Comparison of ENCODE assay signal across 8 cellular contexts in genomic region chr12:47276253-47277070, GRCh38.
DNase-seq lines count a peak whose midpoint lies in the region; TF ChIP-seq lines count a peak whose summit lies in the region.

No MANE protein-coding gene starts in this region.

- no peak for TF ChIP-seq EP300 in suprapubic skin (IDR thresholded peaks at IDR 0.05)

- H3K4me3 ChIP-seq in HEK293 (ENCODE audit: low read depth, low read length) = no peak overlapping the region
- H3K4me3 ChIP-seq in suprapubic skin = no peak overlapping the region

- no peaks in the 10 kb centered on the region for H3K36me3 ChIP-seq in HEK293 (ENCODE audit: control insufficient read depth in 2 of 2, insufficient read depth in 1 of 2, low read length in 2 of 2)
- no peaks in the 10 kb centered on the region for H3K36me3 ChIP-seq in suprapubic skin

- peaks cover 4% of the 10 kb centered on the region for H3K9me3 Mint-ChIP-seq in activated CD4-positive, alpha-beta T cell treated with anti-CD3 and anti-CD28 coated beads, Interleukin-2, amount 10 ng/mL, durations not matched to agents 24 days and 14 days

- CTCF ChIA-PET in HEK293 (lab: Yijun Ruan, JAX) = interaction anchor here (0.6 to 1.8 kb wide), 2 partner anchors 11 to 244 kb away, joined by 5 read pairs; no protein-coding TSS in a partner anchor

- intact Hi-C loops in activated CD4-positive, alpha-beta T cell treated with anti-CD3 and anti-CD28 coated beads, Interleukin-2, amount 10 ng/mL, durations not matched to agents 24 days and 14 days (cut with micrococcal nuclease) = loop anchor here (2.0 kb wide), 2 partner anchors 62 to 120 kb away; no protein-coding TSS in a partner anchor

- no peaks in the 10 kb centered on the region for H3K27me3 Mint-ChIP-seq in activated CD4-positive, alpha-beta T cell treated with anti-CD3 and anti-CD28 coated beads, Interleukin-2, amount 10 ng/mL, durations not matched to agents 24 days and 14 days

- H3K27ac ChIP-seq in HEK293 (ENCODE audit: extremely low read depth, low read depth, low read length) = no peak overlapping the region
- no peak overlapping the region for H3K27ac ChIP-seq in suprapubic skin

- peak overlapping the region; percentile 89 for H3K27ac Mint-ChIP-seq in activated CD4-positive, alpha-beta T cell treated with anti-CD3 and anti-CD28 coated beads, Interleukin-2, amount 10 ng/mL, durations not matched to agents 24 days and 14 days

- no peaks in the 10 kb centered on the region for H3K4me1 ChIP-seq in HEK293 (ENCODE audit: control insufficient read depth, insufficient read depth, low read length)
- H3K4me1 ChIP-seq in suprapubic skin = peaks cover 15% of the 10 kb centered on the region

- H3K27me3 ChIP-seq in suprapubic skin = no peaks in the 10 kb centered on the region

- H3K36me3 Mint-ChIP-seq in activated CD4-positive, alpha-beta T cell treated with anti-CD3 and anti-CD28 coated beads, Interleukin-2, amount 10 ng/mL, durations not matched to agents 24 days and 14 days (ENCODE audit: low read depth) = peaks cover 3% of the 10 kb centered on the region

- peak overlapping the region; percentile 57 for H3K4me3 Mint-ChIP-seq in activated CD4-positive, alpha-beta T cell treated with anti-CD3 and anti-CD28 coated beads, Interleukin-2, amount 10 ng/mL, durations not matched to agents 24 days and 14 days

- no peak for TF ChIP-seq CTCF in HEK293 (tag by site-specific recombination; IDR thresholded peaks at IDR 0.05)
- no peak for TF ChIP-seq CTCF in suprapubic skin (IDR thresholded peaks at IDR 0.05)

- WGBS in suprapubic skin = 78% methylated on average over 8 of the region's 8 CpGs

- H3K9me3 ChIP-seq in HEK293 (ENCODE audit: control insufficient read depth, insufficient read depth, low read depth, low read length) = no peaks in the 10 kb centered on the region
- H3K9me3 ChIP-seq in suprapubic skin = no peaks in the 10 kb centered on the region

- H3K4me1 Mint-ChIP-seq in activated CD4-positive, alpha-beta T cell treated with anti-CD3 and anti-CD28 coated beads, Interleukin-2, amount 10 ng/mL, durations not matched to agents 24 days and 14 days = peaks cover 58% of the 10 kb centered on the region

- DNase-seq in SKM-1 treated with dmso at 0.1 percent for 144 hours (lab: John Stamatoyannopoulos, UW; ENCODE audit: unreplicated experiment) (peak; percentile 56), SKM-1 (lab: John Stamatoyannopoulos, UW; ENCODE audit: unreplicated experiment) (no peak), LoVo (ENCODE audit: low spot score) (peak; percentile 94), fibroblast of gingiva (ENCODE audit: low read depth) (peak; percentile 18), suprapubic skin (ENCODE audit: low spot score in 2 of 2) (no peak)
- peak; percentile 90 for DNase-seq in activated CD4-positive, alpha-beta T cell treated with anti-CD3 and anti-CD28 coated beads, Interleukin-2, amount 10 ng/mL, durations not matched to agents 24 days and 14 days
- DNase-seq in stimulated activated CD4-positive, alpha-beta T cell treated with anti-CD3 and anti-CD28 coated beads, Interleukin-2, amount 100 ng/mL, for 4 hours (ENCODE audit: low read depth) = peak; percentile 43

- POLR2A ChIA-PET in HEK293 (lab: Yijun Ruan, JAX) = interaction anchor here (0.6 kb wide), 1 partner anchor 198 kb away, joined by 3 read pairs; no protein-coding TSS in a partner anchor

- TF ChIP-seq POLR2A in suprapubic skin (IDR thresholded peaks at IDR 0.05) = no peak

TF ChIP-seq in HEK293, 187 proteins besides CTCF, POLR2A, EP300 and RAD21:
- TF ChIP-seq OSR2 (tag by site-specific recombination; IDR thresholded peaks at IDR 0.05) = peak; percentile 43; the same call in 1 of the 2 replicates
- no peak for TF ChIP-seq BCL6B (tag by site-specific recombination; IDR thresholded peaks at IDR 0.05)

Comparison
In these comparisons a context has a peak if more than half of its experiments do, and no peak if none do; other contexts are left out.
1. DNase-seq: peak in SKM-1 treated with dmso at 0.1 percent for 144 hours (single experiment), LoVo (single experiment), activated CD4-positive, alpha-beta T cell treated with anti-CD3 and anti-CD28 coated beads, Interleukin-2, amount 10 ng/mL, durations not matched to agents 24 days and 14 days (single experiment), fibroblast of gingiva (single experiment) and stimulated activated CD4-positive, alpha-beta T cell treated with anti-CD3 and anti-CD28 coated beads, Interleukin-2, amount 100 ng/mL, for 4 hours (single experiment); none in SKM-1 (single experiment) and suprapubic skin (0 of 2).